ENCODE assay signal across 8 cellular contexts in the genomic region with DNA sequence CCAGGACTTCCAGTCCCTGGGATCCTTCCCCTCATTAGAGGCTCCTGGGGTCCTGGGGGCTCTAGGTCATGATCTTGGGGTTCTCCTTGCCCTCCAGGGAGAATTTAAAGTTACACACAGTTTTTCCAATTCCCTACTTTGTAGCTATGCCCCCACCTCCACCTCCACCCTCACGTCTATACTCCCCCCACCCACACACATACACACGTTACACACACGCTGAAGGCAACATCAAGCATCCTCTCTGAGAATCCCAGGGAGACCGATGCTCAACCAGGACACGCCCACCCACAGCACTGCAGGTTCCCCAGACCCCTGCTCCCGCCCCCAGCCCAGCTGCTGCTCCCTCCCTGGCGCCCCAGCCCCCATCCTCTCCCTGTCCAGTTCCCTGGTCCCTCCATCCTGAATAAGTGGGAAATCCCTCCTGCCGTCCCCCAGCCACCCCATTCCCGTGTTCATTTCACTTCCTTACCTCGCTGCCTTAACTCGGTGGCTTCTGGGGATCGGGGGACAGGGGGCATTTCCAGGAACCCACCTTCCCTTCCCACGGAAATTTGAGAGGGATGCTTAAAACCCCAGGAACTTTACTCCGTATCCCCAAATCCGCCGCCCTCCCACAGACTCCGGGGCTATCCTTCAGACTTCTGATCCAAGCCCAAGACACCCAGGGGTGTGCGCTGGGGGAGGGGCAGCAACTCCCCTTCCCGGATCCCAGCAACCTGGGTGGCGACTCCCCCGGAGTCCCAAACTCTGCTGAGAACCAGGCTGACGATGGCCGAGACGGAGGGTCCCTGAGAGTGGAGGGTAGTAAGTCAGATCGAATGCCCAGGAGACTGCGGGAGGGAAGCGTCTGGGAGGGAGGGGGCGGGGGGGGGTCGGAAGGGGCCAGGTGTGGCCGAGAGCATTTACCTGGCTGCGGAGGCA. TPM values are rescaled to one million over a fixed set of nuclear protein-coding genes. Genes with fewer than 3 reads are reported as not detected.
DNase-seq lines count a peak whose midpoint lies in the region; ATAC-seq and TF ChIP-seq lines count a peak whose summit lies in the region.

No MANE protein-coding gene starts in this region.

- peak; percentile 68 for DNase-seq in SK-N-SH
- no peak for DNase-seq in fibroblast of villous mesenchyme (ENCODE audit: low read depth)
- DNase-seq in psoas muscle = no peak
- DNase-seq in SHP77 treated with DMSO at 0.1 percent for 48 hours (lab: John Stamatoyannopoulos, UW) = no peak
- no peak for DNase-seq in left lobe of liver (ENCODE audit: low spot score)

- H3K4me2 ChIP-seq in SK-N-SH = peak overlapping the region; percentile 98

- POLR2A ChIA-PET in SK-N-SH (lab: Yijun Ruan, JAX) = no interaction called here

- H3K79me2 ChIP-seq in SK-N-SH (ENCODE audit: insufficient read depth) = peaks cover 46% of the 10 kb centered on the region

- H3K27me3 ChIP-seq in SK-N-SH (ENCODE audit: insufficient read depth) (no peaks in the 10 kb centered on the region), psoas muscle (ENCODE audit: insufficient read depth in 3 of 3, low read length in 2 of 3) (peaks cover 0 to 3% (median 0%) of the 10 kb centered on the region in 3 donors)

- no peaks in the 10 kb centered on the region for H4K20me1 ChIP-seq in SK-N-SH (ENCODE audit: insufficient read depth)

- H3K9me3 ChIP-seq in SK-N-SH = no peaks in the 10 kb centered on the region
- H3K9me3 ChIP-seq in psoas muscle = no peaks in the 10 kb centered on the region

- no peaks in the 10 kb centered on the region for H3K9me2 ChIP-seq in SK-N-SH

- H3K36me3 ChIP-seq in SK-N-SH (replicated peaks in 1 of 2; ENCODE audit: control insufficient read depth in 1 of 2, insufficient read depth in 2 of 2, low read length in 1 of 2) = no peaks in the 10 kb centered on the region
- H3K36me3 ChIP-seq in psoas muscle (ENCODE audit: insufficient read depth in 1 of 2, low read depth in 1 of 2) = no peaks in the 10 kb centered on the region

- peak overlapping the region; percentile 66; the same call in 1 of the 2 replicates for H3K9ac ChIP-seq in SK-N-SH

- 0 out of 2 replicates have a peak overlapping the region, but pooled peaks have one; percentile 18 for H3K4me3 ChIP-seq in GM08714 (ENCODE audit: low read length)
- H3K4me3 ChIP-seq in SK-N-SH (ENCODE audit: low read depth in 2 of 2, low read length in 1 of 2) = peak overlapping the region; percentile 76 to 95
- peak overlapping the region; percentile 54 for H3K4me3 ChIP-seq in fibroblast of villous mesenchyme (ENCODE audit: low read depth, low read length)
- H3K4me3 ChIP-seq in psoas muscle = peak overlapping the region; percentile 68

- peak in 2 of 4 donors; percentile 1 to 2 for ATAC-seq in psoas muscle
- ATAC-seq in HG03521 (IDR thresholded peaks at IDR 0.05; ENCODE audit: unreplicated experiment) = no peak
- no peak for ATAC-seq in HG03378 (IDR thresholded peaks at IDR 0.05; ENCODE audit: unreplicated experiment)
- no peak for ATAC-seq in left lobe of liver

- no peak for TF ChIP-seq EP300 in SK-N-SH (IDR thresholded peaks at IDR 0.05; ENCODE audit: borderline replicate concordance in 1 of 2, low read depth in 1 of 2, low read length in 1 of 2)

- H3K27ac ChIP-seq in SK-N-SH (ENCODE audit: low read depth in 2 of 2, low read length in 1 of 2) (peak overlapping the region; percentile 72 to 86; a peak in 3 of 4 replicates), psoas muscle (no peak overlapping the region)

- CTCF ChIA-PET in SK-N-SH (lab: Yijun Ruan, JAX) = interaction anchor here (0.9 to 30.4 kb wide), 7 partner anchors 13 to 220 kb away, joined by 3 to 666 read pairs (median 7); no protein-coding TSS in a partner anchor

- H3K4me1 ChIP-seq in SK-N-SH (ENCODE audit: control insufficient read depth in 1 of 2, insufficient read depth in 2 of 2, low read depth in 1 of 2, low read length in 1 of 2) (peaks cover 58 to 69% of the 10 kb centered on the region in 2 experiments), psoas muscle (peaks cover 24% of the 10 kb centered on the region)

- peaks cover 24% of the 10 kb centered on the region for H3F3A ChIP-seq in SK-N-SH (replicated peaks; ENCODE audit: insufficient read depth)

- TF ChIP-seq RAD21 in SK-N-SH (IDR thresholded peaks at IDR 0.05; ENCODE audit: low read length) = no peak

- intact Hi-C loops in psoas muscle (cut with DNase I) = no loop called here

- peak overlapping the region; percentile 81; the same call in 1 of the 2 replicates for H2AFZ ChIP-seq in SK-N-SH (ENCODE audit: low read depth)

- WGBS in SK-N-SH (ENCODE audit: low lambda C conversion rate) = 8% methylated on average over 19 of the region's 31 CpGs
- WGBS in psoas muscle, 3 donors = 37 to 41% (median 39%) methylated on average over 31 of the region's 31 CpGs

- TF ChIP-seq CTCF in SK-N-SH (IDR thresholded peaks at IDR 0.05) (no peak), fibroblast of villous mesenchyme (IDR thresholded peaks at IDR 0.05; ENCODE audit: insufficient read depth, low read depth, low read length) (no peak), psoas muscle (IDR thresholded peaks at IDR 0.05) (no peak)

TF ChIP-seq in SK-N-SH, 30 proteins besides CTCF, POLR2A, EP300 and RAD21:
- TF ChIP-seq NFIC (IDR thresholded peaks at IDR 0.05; ENCODE audit: borderline replicate concordance) = no peak
- TF ChIP-seq GATA2 (CRISPR knock-in tag; IDR thresholded peaks at IDR 0.05) = no peak

RNA-seq across cellular contexts. Expression of gene TNS1, which starts 6.7 kb away (rescaled TPM):
- polyA plus RNA-seq in SK-N-SH (2012; rRNA removed) (10.5 and 12.1 TPM in 2 replicates), psoas muscle (100 to 1,000 TPM in 2 of 3 donors, 10 to 100 TPM in 1; 73.4 to 276 (median 155) TPM)
- polyA plus RNA-seq in SK-N-SH (2012; cell fraction: cytosol; rRNA removed) = 7.1 and 10.2 TPM in 2 replicates
- polyA plus RNA-seq in SK-N-SH (2012; cell fraction: nucleus; rRNA removed) = 34.1 and 40.8 TPM in 2 replicates
- total RNA-seq in fibroblast of villous mesenchyme (127 and 147 TPM in 2 replicates), psoas muscle (100 to 1,000 TPM; 231 to 742 (median 415) TPM), left lobe of liver (102 TPM)

RNA-seq across cellular contexts. Expression of gene RUFY4, which starts 59.6 kb away (rescaled TPM):
- polyA plus RNA-seq in SK-N-SH (2012; rRNA removed) = not detected in 2 replicates
- polyA plus RNA-seq in SK-N-SH (2012; cell fraction: cytosol; rRNA removed) = not detected in 2 replicates
- 0.01 and 0.02 TPM in 2 replicates for polyA plus RNA-seq in SK-N-SH (2012; cell fraction: nucleus; rRNA removed)
- total RNA-seq in fibroblast of villous mesenchyme = not detected in 2 replicates
- total RNA-seq in psoas muscle = not detected
- polyA plus RNA-seq in psoas muscle = under 1 TPM in 2 of 3 donors, not detected in 1; 0.01 to 0.03 TPM
- total RNA-seq in left lobe of liver = not detected

Comparison
In these comparisons a context has a peak if more than half of its experiments do, and no peak if none do; other contexts are left out.
1. H3K4me3 ChIP-seq: peak in every context shown above with its lines; median percentile 86 in SK-N-SH; 68 in psoas muscle; 54 in fibroblast of villous mesenchyme; 18 in GM08714.